ENCODE assay signal across 8 cellular contexts in genomic region chr5:55232985-55233928, GRCh38. TPM values are rescaled to one million over a fixed set of nuclear protein-coding genes. Genes with fewer than 3 reads are reported as not detected.
DNase-seq lines count a peak whose midpoint lies in the region; ATAC-seq and TF ChIP-seq lines count a peak whose summit lies in the region.

Gene CCNO (minus strand): TSS chr5:55233608. CDS start chr5:55233523, 85 bp downstream.

- ATAC-seq in GM21528 (IDR thresholded peaks at IDR 0.05; ENCODE audit: low FRiP score, unreplicated experiment) (peak; percentile 62), Right ventricle myocardium superior (ENCODE audit: poor library complexity) (peak; percentile 90)

- H3K4me1 Mint-ChIP-seq in Caco-2 (ENCODE audit: low read depth, unreplicated experiment): peaks cover 3% of the 10 kb centered on the region
- peaks cover 25% of the 10 kb centered on the region for H3K4me1 Mint-ChIP-seq in activated naive CD4-positive, alpha-beta T cell treated with anti-CD3 and anti-CD28 coated beads, Interleukin-2, amount 50 U/mL, for 24 hours

- H3K27me3 ChIP-seq in Caco-2 (replicated peaks; ENCODE audit: control insufficient read depth, insufficient read depth, low read length) (peaks cover 4% of the 10 kb centered on the region), osteoblast (ENCODE audit: insufficient read depth, low read length) (peaks cover 49% of the 10 kb centered on the region)

- H3K79me2 ChIP-seq in osteoblast (ENCODE audit: insufficient read depth, low read length): no peaks in the 10 kb centered on the region

- H3K27me3 Mint-ChIP-seq in Caco-2 (ENCODE audit: insufficient read depth, unreplicated experiment): no peaks in the 10 kb centered on the region
- peaks cover 60% of the 10 kb centered on the region for H3K27me3 Mint-ChIP-seq in activated naive CD4-positive, alpha-beta T cell treated with anti-CD3 and anti-CD28 coated beads, Interleukin-2, amount 50 U/mL, for 24 hours

- intact Hi-C loops in Caco-2 (cut with micrococcal nuclease; ENCODE audit: unreplicated experiment) (loop anchor here (1.0 to 5.0 kb wide), 2 partner anchors 39 to 61 kb away; no protein-coding TSS in a partner anchor), Right ventricle myocardium superior (cut with DNase I) (no loop called here)

- H3K4me3 Mint-ChIP-seq in Caco-2 (ENCODE audit: unreplicated experiment): peak within 1 kb of the TSS; percentile 90
- H3K4me3 Mint-ChIP-seq in activated naive CD4-positive, alpha-beta T cell treated with anti-CD3 and anti-CD28 coated beads, Interleukin-2, amount 50 U/mL, for 24 hours: peak within 1 kb of the TSS; percentile 88

- peak within 1 kb of the TSS; percentile 91 for H3K4me2 ChIP-seq in osteoblast (ENCODE audit: insufficient read depth, low read length)

- peaks cover 7% of the 10 kb centered on the region for H3K36me3 Mint-ChIP-seq in Caco-2 (ENCODE audit: insufficient read depth, unreplicated experiment)
- H3K36me3 Mint-ChIP-seq in activated naive CD4-positive, alpha-beta T cell treated with anti-CD3 and anti-CD28 coated beads, Interleukin-2, amount 50 U/mL, for 24 hours: no peaks in the 10 kb centered on the region

- no peaks in the 10 kb centered on the region for H3K9me3 Mint-ChIP-seq in Caco-2 (ENCODE audit: unreplicated experiment)
- H3K9me3 Mint-ChIP-seq in activated naive CD4-positive, alpha-beta T cell treated with anti-CD3 and anti-CD28 coated beads, Interleukin-2, amount 50 U/mL, for 24 hours: no peaks in the 10 kb centered on the region

- H3K4me1 ChIP-seq in Caco-2 (peaks cover 7% of the 10 kb centered on the region), osteoblast (ENCODE audit: insufficient read depth, low read length) (peaks cover 17% of the 10 kb centered on the region)

- H2AFZ ChIP-seq in osteoblast (ENCODE audit: low read length): peak within 1 kb of the TSS; percentile 93

- no peak within 1 kb of the TSS for H3K27ac ChIP-seq in osteoblast (ENCODE audit: low read depth, low read length)

- TF ChIP-seq CTCF in Caco-2 (IDR thresholded peaks at IDR 0.05; ENCODE audit: insufficient read depth in 1 of 2, low read depth in 1 of 2, low read length in 1 of 2, severe bottlenecking in 1 of 2, unreplicated experiment in 1 of 2) (peak in 1 of 2 experiments; percentile 1), LNCaP clone FGC (IDR thresholded peaks at IDR 0.05; ENCODE audit: control insufficient read depth, extremely low read depth, insufficient read depth) (peak; percentile 11; the same call in 1 of the 2 replicates), osteoblast (IDR thresholded peaks at IDR 0.05; ENCODE audit: extremely low read depth, low read depth, low read length) (no peak)

- BruUV-seq in Caco-2 (replicated peaks; lab: Mats Ljungman, UMichigan): no TSS peak

- POLR2A ChIA-PET in Caco-2 (lab: Charles Lee): interaction anchor here (0.6 to 1.3 kb wide), 2 partner anchors 74 to 1284 kb away, joined by 4 to 13 read pairs; partner anchors contain the start of genes DHX29 and MTREX

- H3K36me3 ChIP-seq in Caco-2 (ENCODE audit: control insufficient read depth, insufficient read depth, low read length): no peaks in the 10 kb centered on the region
- no peaks in the 10 kb centered on the region for H3K36me3 ChIP-seq in osteoblast (ENCODE audit: insufficient read depth, low read length)

- DNase-seq in Caco-2 (peak; percentile 84 to 85), LNCaP clone FGC (ENCODE audit: low read depth) (no peak), RKO (ENCODE audit: low spot score) (peak; percentile 88), Right ventricle myocardium superior (peak; percentile 74), osteoblast (ENCODE audit: insufficient read length, low spot score, missing footprints) (peak; percentile 96), KG1 (lab: John Stamatoyannopoulos, UW) (no peak)

- H4K20me1 ChIP-seq in osteoblast (ENCODE audit: insufficient read depth, low read length): no peaks in the 10 kb centered on the region

- H3K9me3 ChIP-seq in Caco-2 (no peaks in the 10 kb centered on the region), osteoblast (ENCODE audit: low read depth, low read length) (no peaks in the 10 kb centered on the region)

- H3K27ac Mint-ChIP-seq in Caco-2 (ENCODE audit: unreplicated experiment): peak within 1 kb of the TSS; percentile 53
- H3K27ac Mint-ChIP-seq in activated naive CD4-positive, alpha-beta T cell treated with anti-CD3 and anti-CD28 coated beads, Interleukin-2, amount 50 U/mL, for 24 hours: no peak within 1 kb of the TSS

- H3K4me3 ChIP-seq in Caco-2 (ENCODE audit: low read depth, low read length): peak within 1 kb of the TSS; percentile 57
- H3K4me3 ChIP-seq in LNCaP clone FGC (ENCODE audit: low read depth, low read length): peak within 1 kb of the TSS; percentile 45
- peak within 1 kb of the TSS; percentile 78 for H3K4me3 ChIP-seq in osteoblast (ENCODE audit: insufficient read depth, low read length)

- CTCF ChIA-PET in Caco-2 (lab: Charles Lee): interaction anchor here (0.6 to 1.4 kb wide), 7 partner anchors 46 to 195 kb away, joined by 3 to 6 read pairs (median 3); partner anchors contain the start of genes CDC20B and GPX8

RNA-seq across cellular contexts. Expression of gene CCNO, which starts in this region (rescaled TPM):
- total RNA-seq in Caco-2 (2022) (3.1 and 3.9 TPM in 2 replicates), Right ventricle myocardium superior (not detected), osteoblast (1.4 and 2.1 TPM in 2 replicates)

Comparison
In these comparisons a context has a peak if more than half of its experiments do, and no peak if none do; other contexts are left out.
1. Peak in DNase-seq and ATAC-seq in Right ventricle myocardium superior; RNA of the gene not detected or under 1 TPM.
2. DNase-seq: peak in Caco-2 (2 of 2), RKO (single experiment) and osteoblast (single experiment); none in LNCaP clone FGC (single experiment) and KG1 (single experiment).
3. Peak in every context shown above with its lines, with median percentiles within 50 percentile points of each other: H3K4me3 ChIP-seq.